ENCODE assay signal across 30 cellular contexts in genomic region chr2:218849721-218850120, GRCh38. TPM values are rescaled to one million over a fixed set of nuclear protein-coding genes. Genes with fewer than 3 reads are reported as not detected.
DNase-seq lines count a peak whose midpoint lies in the region; FAIRE-seq and TF ChIP-seq lines count a peak whose summit lies in the region.
"Had no signal": no experiment of that assay in that cellular context is flagged by ENCODE, and none has a peak within 500 bp of the region (broad histone marks: within the 10 kb centered on the region; RNA-seq: fewer than 3 reads in every experiment).

No MANE protein-coding gene starts in this region.

- no peaks in the 10 kb centered on the region for H3K27me3 ChIP-seq in GM23248 (replicated peaks; ENCODE audit: insufficient read depth)
- H3K27me3 ChIP-seq: body of pancreas had no signal

- no peak overlapping the region for H3K27ac ChIP-seq in coronary artery
- no peak overlapping the region for H3K27ac ChIP-seq in GM23248
- H3K27ac ChIP-seq: 22Rv1, body of pancreas, left ventricle myocardium inferior, sigmoid colon, VCaP had no signal

- H3K4me3 Mint-ChIP-seq in CD14-positive monocyte, result no peak overlapping the region
- H3K4me3 Mint-ChIP-seq: activated CD4-positive, alpha-beta T cell treated with anti-CD3 and anti-CD28 coated beads, Interleukin-2, amount 10 ng/mL, durations not matched to agents 24 days and 14 days; activated T-cell treated with anti-CD3 and anti-CD28 coated beads, Interleukin-2, amount 50 U/mL, for 4 hours; CD8-positive, alpha-beta memory T cell; stimulated activated memory B cell treated with anti-CD40 and anti-IgM and Interleukin-4, amounts not matched to agents 10 μg/mL and 1 μg/mL and 100 μg/mL, for 72 hours; type B pancreatic cell had no signal

- H3K4me1 Mint-ChIP-seq in CD14-positive monocyte, result peaks cover 24% of the 10 kb centered on the region

- no peaks in the 10 kb centered on the region for H3K4me1 ChIP-seq in GM23248 (ENCODE audit: insufficient read depth)
- H3K4me1 ChIP-seq: body of pancreas had no signal

- H3K9me2 ChIP-seq in GM23248 (ENCODE audit: insufficient read depth), result no peaks in the 10 kb centered on the region

- H3K27me3 Mint-ChIP-seq in CD14-positive monocyte (ENCODE audit: low read depth in 3 of 3), result peaks cover 25 to 46% (median 45%) of the 10 kb centered on the region in 3 donors

- no peak overlapping the region for H2AFZ ChIP-seq in GM23248

- no peak overlapping the region for H3K4me2 ChIP-seq in GM23248 (ENCODE audit: unreplicated experiment)

- H4K20me1 ChIP-seq in GM23248 (ENCODE audit: insufficient read depth), result no peaks in the 10 kb centered on the region

- in situ Hi-C loops in GM23248 (cut with MboI), result loop anchor here (10.0 kb wide), 1 partner anchor 125 kb away; no protein-coding TSS in a partner anchor

- no peak overlapping the region for H3K9ac ChIP-seq in GM23248

- H3K9me3 Mint-ChIP-seq in CD14-positive monocyte, result peaks cover 0 to 18% (median 2%) of the 10 kb centered on the region in 7 donors
- H3K9me3 Mint-ChIP-seq: activated CD4-positive, alpha-beta T cell treated with anti-CD3 and anti-CD28 coated beads, Interleukin-2, amount 10 ng/mL, durations not matched to agents 24 days and 14 days; activated T-cell treated with anti-CD3 and anti-CD28 coated beads, Interleukin-2, amount 50 U/mL, for 4 hours; CD8-positive, alpha-beta memory T cell; stimulated activated memory B cell treated with anti-CD40 and anti-IgM and Interleukin-4, amounts not matched to agents 10 μg/mL and 1 μg/mL and 100 μg/mL, for 72 hours; type B pancreatic cell had no signal

- no peaks in the 10 kb centered on the region for H3K79me2 ChIP-seq in GM23248 (ENCODE audit: insufficient read depth)

- TF ChIP-seq CTCF in coronary artery (IDR thresholded peaks at IDR 0.05) (no peak), CD14-positive monocyte (IDR thresholded peaks at IDR 0.05) (no peak)

- H3F3A ChIP-seq in GM23248 (ENCODE audit: insufficient read depth), result no peaks in the 10 kb centered on the region

- WGBS in GM23248 (ENCODE audit: low coverage in 1 of 2, low lambda C conversion rate in 2 of 2, missing lambda C conversion rate in 2 of 2), 2 experiments, result 84 to 87% methylated on average over 7 of the region's 7 CpGs

- no peaks in the 10 kb centered on the region for H3K9me3 ChIP-seq in GM23248 (ENCODE audit: low read depth)
- H3K9me3 ChIP-seq: body of pancreas, left ventricle myocardium inferior, sigmoid colon had no signal

- no peaks in the 10 kb centered on the region for H3K36me3 Mint-ChIP-seq in CD14-positive monocyte
- H3K36me3 Mint-ChIP-seq: CD8-positive, alpha-beta memory T cell; stimulated activated memory B cell treated with anti-CD40 and anti-IgM and Interleukin-4, amounts not matched to agents 10 μg/mL and 1 μg/mL and 100 μg/mL, for 72 hours; type B pancreatic cell had no signal

- H3K36me3 ChIP-seq in GM23248 (ENCODE audit: low read depth), result no peaks in the 10 kb centered on the region
- H3K36me3 ChIP-seq: left ventricle myocardium inferior, sigmoid colon had no signal

- H3K4me3 ChIP-seq in coronary artery, result no peak overlapping the region
- no peak overlapping the region for H3K4me3 ChIP-seq in GM23248
- H3K4me3 ChIP-seq: body of pancreas, left ventricle myocardium inferior, sigmoid colon had no signal

- H3K27ac Mint-ChIP-seq in CD14-positive monocyte, result no peak overlapping the region
- H3K27ac Mint-ChIP-seq: activated CD4-positive, alpha-beta T cell treated with anti-CD3 and anti-CD28 coated beads, Interleukin-2, amount 10 ng/mL, durations not matched to agents 24 days and 14 days; CD8-positive, alpha-beta memory T cell; stimulated activated memory B cell treated with anti-CD40 and anti-IgM and Interleukin-4, amounts not matched to agents 10 μg/mL and 1 μg/mL and 100 μg/mL, for 72 hours; type B pancreatic cell had no signal

- peak; percentile 70 for FAIRE-seq in RCC 7860 (lab: Jason Lieb, UNC)
- FAIRE-seq: endothelial cell of umbilical vein, GM19239, islet of Langerhans had no signal

- intact Hi-C loops in CD14-positive monocyte (cut with micrococcal nuclease), result loop anchor here (5.0 kb wide), 2 partner anchors 122 to 137 kb away; partner anchors contain the start of gene TTLL4 (in 2 of the 2)

- DNase-seq in DMS53 (lab: John Stamatoyannopoulos, UW) (peak; percentile 13), DMS53 treated with DMSO at 0.1 percent for 48 hours (lab: John Stamatoyannopoulos, UW; ENCODE audit: unreplicated experiment) (no peak), RCC 7860 (ENCODE audit: low spot score) (peak; percentile 80), coronary artery (ENCODE audit: low spot score) (peak; percentile 16), NCI-H146 (lab: John Stamatoyannopoulos, UW) (no peak), GM23248 (no peak), ureter (ENCODE audit: low spot score) (no peak), CD14-positive monocyte (ENCODE audit: low spot score) (no peak)
- DNase-seq: activated CD4-positive, alpha-beta T cell treated with anti-CD3 and anti-CD28 coated beads, Interleukin-2, amount 10 ng/mL, durations not matched to agents 24 days and 14 days; activated T-cell treated with anti-CD3 and anti-CD28 coated beads, Interleukin-2, amount 50 U/mL, for 4 hours; body of pancreas; CD8-positive, alpha-beta memory T cell; DMS153; HCEC 1CT; Karpas-422; left ventricle myocardium inferior; NCI-H187; stimulated activated CD4-positive, alpha-beta T cell treated with anti-CD3 and anti-CD28 coated beads, Interleukin-4, amount 100 ng/mL, for 4 hours; substantia nigra; T-helper 2 cell had no signal

RNA-seq across cellular contexts. Expression of gene WNT6, which starts 9.9 kb away (rescaled TPM):
- total RNA-seq in GM23248 (2014; rRNA removed; shearing (Covaris generic)), result not detected in 2 replicates
- polyA plus RNA-seq in GM23248 (2016; fragmentation: Nextera tagmentation; extraction: Ambion mirVana) (not detected in 2 replicates), CD14-positive monocyte (under 1 TPM; 0.27 to 0.37 TPM)
- 0.78 TPM for total RNA-seq in ureter
- total RNA-seq: activated CD4-positive, alpha-beta T cell treated with anti-CD3 and anti-CD28 coated beads, Interleukin-2, amount 10 ng/mL, durations not matched to agents 24 days and 14 days; cerebellum; endothelial cell of umbilical vein had no signal
- polyA plus RNA-seq: endothelial cell of umbilical vein had no signal

RNA-seq across cellular contexts. Expression of gene PRKAG3, which starts 18.1 kb away (rescaled TPM):
- not detected in 2 replicates for total RNA-seq in GM23248 (2014; rRNA removed; shearing (Covaris generic))
- polyA plus RNA-seq in GM23248 (2016; fragmentation: Nextera tagmentation; extraction: Ambion mirVana) (not detected in 2 replicates), CD14-positive monocyte (not detected)
- not detected for total RNA-seq in ureter
- total RNA-seq: activated CD4-positive, alpha-beta T cell treated with anti-CD3 and anti-CD28 coated beads, Interleukin-2, amount 10 ng/mL, durations not matched to agents 24 days and 14 days; activated T-cell treated with anti-CD3 and anti-CD28 coated beads, Interleukin-2, amount 50 U/mL, for 4 hours; body of pancreas; CD8-positive, alpha-beta memory T cell; cerebellum; endothelial cell of umbilical vein; mesenteric fat pad; sigmoid colon had no signal
- polyA plus RNA-seq: CD8-positive, alpha-beta memory T cell; endothelial cell of umbilical vein; sigmoid colon had no signal

RNA-seq across cellular contexts. Expression of gene WNT10A, which starts 30.9 kb away (rescaled TPM):
- not detected in 2 replicates for total RNA-seq in GM23248 (2014; rRNA removed; shearing (Covaris generic))
- polyA plus RNA-seq in GM23248 (2016; fragmentation: Nextera tagmentation; extraction: Ambion mirVana) (not detected in 2 replicates), CD14-positive monocyte (not detected)
- 4.0 TPM for total RNA-seq in ureter
- total RNA-seq: endothelial cell of umbilical vein, left ventricle myocardium inferior, mesenteric fat pad, sigmoid colon had no signal
- polyA plus RNA-seq: endothelial cell of umbilical vein had no signal

Comparison
In these comparisons a context has a peak if more than half of its experiments do, and no peak if none do; other contexts are left out.
1. DNase-seq: peak in DMS53 (single experiment), RCC 7860 (single experiment) and coronary artery (single experiment); none in DMS53 treated with DMSO at 0.1 percent for 48 hours (single experiment), NCI-H146 (single experiment), GM23248 (single experiment), ureter (single experiment) and CD14-positive monocyte (single experiment).